In genomic region chr2:37877457-37878315, GRCh38 we compare ENCODE assay signal across 8 cellular contexts. TPM values are rescaled to one million over a fixed set of nuclear protein-coding genes. Genes with fewer than 3 reads are reported as not detected.
DNase-seq lines count a peak whose midpoint lies in the region; ATAC-seq and TF ChIP-seq lines count a peak whose summit lies in the region.

No MANE protein-coding gene starts in this region.

- TF ChIP-seq POLR2A in esophagus squamous epithelium (IDR thresholded peaks at IDR 0.05), result no peak

- no peaks in the 10 kb centered on the region for H3F3A ChIP-seq in SU-DHL-6 (ENCODE audit: insufficient read depth)

- H3K4me3 Mint-ChIP-seq in natural killer cell treated with Interleukin-12 subunit alpha and Interleukin-12 subunit beta and Interleukin-15 and Interleukin-18, amount 100 ng/mL, for 72 hours, result no peak overlapping the region
- no peak overlapping the region for H3K4me3 Mint-ChIP-seq in activated T-helper 2 cell treated with anti-CD3 and anti-CD28 coated beads, Interferon-gamma antibody, Interleukin-2, Interleukin-4, amounts not matched to agents 10 μg/mL and 5 μg/mL and 100 μg/mL, durations not matched to agents 14 hours and 24 hours and 36 hours (ENCODE audit: low read depth)

- H3K9ac ChIP-seq in SU-DHL-6 (ENCODE audit: low read length), result no peak overlapping the region

- no peaks in the 10 kb centered on the region for H3K27me3 ChIP-seq in SU-DHL-6 (ENCODE audit: low read length)
- peaks cover 0 to 31% (median 0%) of the 10 kb centered on the region in 4 donors for H3K27me3 ChIP-seq in esophagus squamous epithelium

- ATAC-seq in natural killer cell treated with Interleukin-12 subunit alpha and Interleukin-12 subunit beta and Interleukin-15 and Interleukin-18, amount 100 ng/mL, for 72 hours, result peak; percentile 65 to 68
- no peak for ATAC-seq in GM21390 (IDR thresholded peaks at IDR 0.05; ENCODE audit: unreplicated experiment)

- DNase-seq in AG09309 (ENCODE audit: low read depth) (no peak), GM10266 (ENCODE audit: extremely low spot score) (no peak), NCI-H1092 treated with DMSO at 0.1 percent for 48 hours (lab: John Stamatoyannopoulos, UW) (peak; percentile 56), esophagus squamous epithelium (lab: John Stamatoyannopoulos, UW) (no peak)
- no peak for DNase-seq in natural killer cell treated with Interleukin-12 subunit alpha and Interleukin-12 subunit beta and Interleukin-15 and Interleukin-18, amount 100 ng/mL, for 72 hours (ENCODE audit: low spot score)
- no peak for DNase-seq in activated T-helper 2 cell treated with anti-CD3 and anti-CD28 coated beads, Interferon-gamma antibody, Interleukin-2, Interleukin-4, amounts not matched to agents 10 μg/mL and 5 μg/mL and 100 μg/mL, durations not matched to agents 14 hours and 24 hours and 36 hours (ENCODE audit: low spot score)

- H3K4me1 ChIP-seq in esophagus squamous epithelium, result peaks cover 0 to 11% (median 0%) of the 10 kb centered on the region in 3 donors

- H3K36me3 Mint-ChIP-seq in natural killer cell treated with Interleukin-12 subunit alpha and Interleukin-12 subunit beta and Interleukin-15 and Interleukin-18, amount 100 ng/mL, for 72 hours, result no peaks in the 10 kb centered on the region
- no peaks in the 10 kb centered on the region for H3K36me3 Mint-ChIP-seq in activated T-helper 2 cell treated with anti-CD3 and anti-CD28 coated beads, Interferon-gamma antibody, Interleukin-2, Interleukin-4, amounts not matched to agents 10 μg/mL and 5 μg/mL and 100 μg/mL, durations not matched to agents 14 hours and 24 hours and 36 hours (ENCODE audit: low read depth)

- no peak overlapping the region for H3K27ac Mint-ChIP-seq in natural killer cell treated with Interleukin-12 subunit alpha and Interleukin-12 subunit beta and Interleukin-15 and Interleukin-18, amount 100 ng/mL, for 72 hours
- H3K27ac Mint-ChIP-seq in activated T-helper 2 cell treated with anti-CD3 and anti-CD28 coated beads, Interferon-gamma antibody, Interleukin-2, Interleukin-4, amounts not matched to agents 10 μg/mL and 5 μg/mL and 100 μg/mL, durations not matched to agents 14 hours and 24 hours and 36 hours, result no peak overlapping the region

- H3K9me3 Mint-ChIP-seq in natural killer cell treated with Interleukin-12 subunit alpha and Interleukin-12 subunit beta and Interleukin-15 and Interleukin-18, amount 100 ng/mL, for 72 hours, result no peaks in the 10 kb centered on the region
- H3K9me3 Mint-ChIP-seq in activated T-helper 2 cell treated with anti-CD3 and anti-CD28 coated beads, Interferon-gamma antibody, Interleukin-2, Interleukin-4, amounts not matched to agents 10 μg/mL and 5 μg/mL and 100 μg/mL, durations not matched to agents 14 hours and 24 hours and 36 hours, result no peaks in the 10 kb centered on the region

- intact Hi-C loops in esophagus squamous epithelium (cut with DNase I), result loop anchor here (5.0 kb wide), 1 partner anchor 465 kb away; no protein-coding TSS in a partner anchor
- intact Hi-C loops in activated T-helper 2 cell treated with anti-CD3 and anti-CD28 coated beads, Interferon-gamma antibody, Interleukin-2, Interleukin-4, amounts not matched to agents 10 μg/mL and 5 μg/mL and 100 μg/mL, durations not matched to agents 14 hours and 24 hours and 36 hours (cut with micrococcal nuclease), result loop anchor here (1.0 to 10.0 kb wide), 5 partner anchors 44 to 710 kb away; no protein-coding TSS in a partner anchor

- no peaks in the 10 kb centered on the region for H3K9me3 ChIP-seq in SU-DHL-6 (ENCODE audit: insufficient read depth, low read length)
- H3K9me3 ChIP-seq in esophagus squamous epithelium, result no peaks in the 10 kb centered on the region

- no peaks in the 10 kb centered on the region for H3K79me2 ChIP-seq in SU-DHL-6 (ENCODE audit: insufficient read depth, low read length)

- TF ChIP-seq CTCF in AG09309 (IDR thresholded peaks at IDR 0.05; ENCODE audit: control insufficient read depth, insufficient read depth, low read depth, low read length, missing control alignments) (peak; percentile 55), GM10266 (IDR thresholded peaks at IDR 0.05; ENCODE audit: control insufficient read depth, insufficient read depth, low read depth, missing control alignments) (peak; percentile 69), SU-DHL-6 (IDR thresholded peaks at IDR 0.05; ENCODE audit: insufficient read depth, low read length, poor library complexity, severe bottlenecking) (peak; percentile 44), esophagus squamous epithelium (IDR thresholded peaks at IDR 0.05) (peak; percentile 45 to 81 (median 70))

- peaks cover 8 to 9% of the 10 kb centered on the region in 2 donors for H3K4me1 Mint-ChIP-seq in natural killer cell treated with Interleukin-12 subunit alpha and Interleukin-12 subunit beta and Interleukin-15 and Interleukin-18, amount 100 ng/mL, for 72 hours (ENCODE audit: low read depth in 2 of 2)
- peaks cover 11% of the 10 kb centered on the region for H3K4me1 Mint-ChIP-seq in activated T-helper 2 cell treated with anti-CD3 and anti-CD28 coated beads, Interferon-gamma antibody, Interleukin-2, Interleukin-4, amounts not matched to agents 10 μg/mL and 5 μg/mL and 100 μg/mL, durations not matched to agents 14 hours and 24 hours and 36 hours (ENCODE audit: low read depth)

- 26 to 29% methylated on average over 12 of the region's 12 CpGs for WGBS in esophagus squamous epithelium, 2 donors

- no peaks in the 10 kb centered on the region for H3K9me2 ChIP-seq in SU-DHL-6 (replicated peaks; ENCODE audit: insufficient read depth, low read length)

- H4K20me1 ChIP-seq in SU-DHL-6 (ENCODE audit: low read depth, low read length), result no peaks in the 10 kb centered on the region

- H3K36me3 ChIP-seq in SU-DHL-6 (ENCODE audit: low read length) (no peaks in the 10 kb centered on the region), esophagus squamous epithelium (no peaks in the 10 kb centered on the region)

- H3K27ac ChIP-seq in SU-DHL-6 (ENCODE audit: low read depth, low read length) (no peak overlapping the region), esophagus squamous epithelium (no peak overlapping the region)

- peaks cover 19 to 30% of the 10 kb centered on the region in 2 donors for H3K27me3 Mint-ChIP-seq in natural killer cell treated with Interleukin-12 subunit alpha and Interleukin-12 subunit beta and Interleukin-15 and Interleukin-18, amount 100 ng/mL, for 72 hours
- peaks cover 23% of the 10 kb centered on the region for H3K27me3 Mint-ChIP-seq in activated T-helper 2 cell treated with anti-CD3 and anti-CD28 coated beads, Interferon-gamma antibody, Interleukin-2, Interleukin-4, amounts not matched to agents 10 μg/mL and 5 μg/mL and 100 μg/mL, durations not matched to agents 14 hours and 24 hours and 36 hours (ENCODE audit: low read depth)

- no peak overlapping the region for H2AFZ ChIP-seq in SU-DHL-6 (ENCODE audit: low read depth, low read length, severe bottlenecking)

- H3K4me2 ChIP-seq in SU-DHL-6 (ENCODE audit: low read depth, low read length, poor library complexity, severe bottlenecking), result no peak overlapping the region

- H3K4me3 ChIP-seq in AG09309 (ENCODE audit: control insufficient read depth, low read depth, low read length) (no peak overlapping the region), SU-DHL-6 (ENCODE audit: insufficient read depth, low read length, poor library complexity, severe bottlenecking) (no peak overlapping the region), esophagus squamous epithelium (no peak overlapping the region)

RNA-seq across cellular contexts. Expression of gene RMDN2, which starts 47.4 kb away (rescaled TPM):
- total RNA-seq in esophagus squamous epithelium, result 1 to 10 TPM; 3.4 to 7.8 (median 4.7) TPM
- 1 to 10 TPM; 3.2 to 5.5 TPM for total RNA-seq in natural killer cell treated with Interleukin-12 subunit alpha and Interleukin-12 subunit beta and Interleukin-15 and Interleukin-18, amount 100 ng/mL, for 72 hours
- 0.89 and 1.6 TPM in 2 replicates for total RNA-seq in activated T-helper 2 cell treated with anti-CD3 and anti-CD28 coated beads, Interferon-gamma antibody, Interleukin-2, Interleukin-4, amounts not matched to agents 10 μg/mL and 5 μg/mL and 100 μg/mL, durations not matched to agents 14 hours and 24 hours and 36 hours
